28 cellular contexts compared by ENCODE assay signal in genomic region chr9:14061921-14062320, GRCh38.
A peak's percentile ranks its signal among the peaks of the same experiment; 100 is the strongest.
DNase-seq lines count a peak whose midpoint lies in the region; ATAC-seq, FAIRE-seq and TF ChIP-seq lines count a peak whose summit lies in the region.
"Had no signal": no experiment of that assay in that cellular context is flagged by ENCODE, and none has a peak within 500 bp of the region (broad histone marks: within the 10 kb centered on the region; RNA-seq: fewer than 3 reads in every experiment).

No MANE protein-coding gene starts in this region.

- H3K36me3 ChIP-seq in HepG2 (replicated peaks in 1 of 2; ENCODE audit: control insufficient read depth in 1 of 2, insufficient read depth in 2 of 2, low read length in 2 of 2) (no peaks in the 10 kb centered on the region), right lobe of liver (no peaks in the 10 kb centered on the region), mesenchymal stem cell (ENCODE audit: control insufficient read depth in 1 of 2, insufficient read depth in 2 of 2, low read depth in 1 of 2, low read length in 2 of 2) (no peaks in the 10 kb centered on the region)
- H3K36me3 ChIP-seq: BLaER1 treated with 17β-estradiol and CSF1 and Interleukin-3, amounts not matched to agents 10 nM and 100 nM had no signal

- TF ChIP-seq EP300 in HepG2 (IDR thresholded peaks at IDR 0.05; ENCODE audit: low read depth in 2 of 2, low read length in 2 of 2) (no peak), HepG2 (CRISPR knock-in tag; IDR thresholded peaks at IDR 0.05; ENCODE audit: borderline replicate concordance) (no peak)

- in situ Hi-C loops in HepG2 (cut with HindIII; ENCODE audit: extremely low pct_ligation_motif_present, low pct_unique_long_range_greater_than_20kb): no loop called here

- DNase-seq in HepG2 (ENCODE audit: low spot score) (no peak), right lobe of liver (no peak), NCI-H345 treated with DMSO at 0.1 percent for 48 hours (lab: John Stamatoyannopoulos, UW; ENCODE audit: unreplicated experiment) (peak; percentile 21), mesenchymal stem cell (no peak), dedifferentiated amniotic fluid mesenchymal stem cell (ENCODE audit: extremely low spot score) (no peak), amniotic stem cell (lab: John Stamatoyannopoulos, UW) (no peak)
- no peak for DNase-seq in stimulated activated CD4-positive, alpha-beta T cell treated with anti-CD3 and anti-CD28 coated beads, Interleukin-2, amount 100 ng/mL, for 24 hours
- DNase-seq: AML-193; CD4-positive, alpha-beta T cell; GM23248; H7; IMR-90; MM.1S; NCI-H1417 treated with DMSO at 0.1 percent for 48 hours; NCI-H1694 treated with DMSO at 0.1 percent for 48 hours; NCI-H2081; NCI-H446 treated with DMSO at 0.1 percent for 48 hours; NCI-H526; NCI-H82; NK-92 treated with Interleukin-12 subunit alpha and Interleukin-12 subunit beta, amount 100 ng/mL, for 24 hours; PC-9; SHP77; SW 1271 had no signal

- no TSS peak for BruUV-seq in HepG2 (replicated peaks; lab: Mats Ljungman, UMichigan)

- CTCF ChIA-PET in HepG2 (lab: Yijun Ruan, JAX; ENCODE audit: low intra/inter-chr PET ratio, low total read pairs): no interaction called here

- H3K9ac ChIP-seq in HepG2 (ENCODE audit: insufficient read depth, low read depth, low read length) (no peak overlapping the region), mesenchymal stem cell (ENCODE audit: low read length) (peak overlapping the region; percentile 73)
- H3K9ac ChIP-seq: BLaER1 treated with 17β-estradiol and CSF1 and Interleukin-3, amounts not matched to agents 10 nM and 100 nM; KMS-11 had no signal

- FAIRE-seq in HepG2 (lab: Jason Lieb, UNC): no peak
- FAIRE-seq: A204.1, D721Med, G401.6 had no signal

- H2BK5ac ChIP-seq in mesenchymal stem cell (ENCODE audit: low read depth, low read length, poor library complexity, severe bottlenecking): no peak overlapping the region

- H3K4me2 ChIP-seq in HepG2 (ENCODE audit: low read depth, low read length): no peak overlapping the region
- H3K4me2 ChIP-seq in mesenchymal stem cell (ENCODE audit: low read length, poor library complexity, severe bottlenecking): no peak overlapping the region
- H3K4me2 ChIP-seq: BLaER1 treated with 17β-estradiol and CSF1 and Interleukin-3, amounts not matched to agents 10 nM and 100 nM; KMS-11; PC-9 had no signal

- no peak overlapping the region for H3K23ac ChIP-seq in mesenchymal stem cell (ENCODE audit: low read length in 2 of 2)

- no peak for TF ChIP-seq POLR2A in HepG2 (IDR thresholded peaks at IDR 0.05; ENCODE audit: insufficient read depth in 1 of 2, low read depth in 2 of 2, low read length in 2 of 2)
- no peak for TF ChIP-seq POLR2A in right lobe of liver (IDR thresholded peaks at IDR 0.05)

- no peak overlapping the region for H4K8ac ChIP-seq in mesenchymal stem cell (ENCODE audit: low read length)

- no peaks in the 10 kb centered on the region for H3K79me1 ChIP-seq in mesenchymal stem cell (replicated peaks; ENCODE audit: low read length, poor library complexity, severe bottlenecking)

- no peak overlapping the region for H2BK120ac ChIP-seq in mesenchymal stem cell (ENCODE audit: low read depth, low read length)

- H3K4me1 ChIP-seq in HepG2 (ENCODE audit: insufficient read depth, low read length) (no peaks in the 10 kb centered on the region), right lobe of liver (no peaks in the 10 kb centered on the region), mesenchymal stem cell (ENCODE audit: control insufficient read depth, insufficient read depth, low read depth, low read length) (no peaks in the 10 kb centered on the region)

- H3K4me3 ChIP-seq in HepG2 (replicated peaks in 1 of 3; ENCODE audit: insufficient read depth in 1 of 3, low read depth in 2 of 3, low read length in 3 of 3): no peak overlapping the region
- H3K4me3 ChIP-seq in right lobe of liver: no peak overlapping the region
- no peak overlapping the region for H3K4me3 ChIP-seq in mesenchymal stem cell (ENCODE audit: insufficient read depth in 1 of 2, low read depth in 1 of 2, low read length in 2 of 2)
- H3K4me3 ChIP-seq: BLaER1 treated with 17β-estradiol and CSF1 and Interleukin-3, amounts not matched to agents 10 nM and 100 nM; GM23248; PC-9 had no signal

- no peak overlapping the region for H3K4ac ChIP-seq in mesenchymal stem cell (ENCODE audit: low read depth in 1 of 2, low read length in 2 of 2)

- H3K9me3 ChIP-seq in HepG2 (ENCODE audit: low read length) (no peaks in the 10 kb centered on the region), right lobe of liver (no peaks in the 10 kb centered on the region), mesenchymal stem cell (ENCODE audit: control insufficient read depth, low read length) (no peaks in the 10 kb centered on the region)
- H3K9me3 ChIP-seq: BLaER1 treated with 17β-estradiol and CSF1 and Interleukin-3, amounts not matched to agents 10 nM and 100 nM had no signal

- TF ChIP-seq CTCF in HepG2 (CRISPR knock-in tag; IDR thresholded peaks at IDR 0.05): no peak
- no peak for TF ChIP-seq CTCF in right lobe of liver (IDR thresholded peaks at IDR 0.05)

- H3K18ac ChIP-seq in mesenchymal stem cell (ENCODE audit: low read depth in 1 of 2, low read length in 2 of 2): no peak overlapping the region

- H2BK15ac ChIP-seq in mesenchymal stem cell (ENCODE audit: low read depth, poor library complexity, severe bottlenecking): no peak overlapping the region

- no peak for TF ChIP-seq RAD21 in HepG2 (CRISPR knock-in tag; IDR thresholded peaks at IDR 0.05)

- H2AK5ac ChIP-seq in mesenchymal stem cell (ENCODE audit: low read length, severe bottlenecking): no peak overlapping the region

- intact Hi-C loops in HepG2 (cut with micrococcal nuclease; ENCODE audit: unreplicated experiment) (no loop called here), right lobe of liver (cut with DNase I) (no loop called here)

- H2AFZ ChIP-seq in HepG2 (ENCODE audit: low read length) (no peak overlapping the region), mesenchymal stem cell (ENCODE audit: low read depth, low read length) (no peak overlapping the region)
- H2AFZ ChIP-seq: GM23248, PC-9 had no signal

- POLR2A ChIA-PET in HepG2 (lab: Yijun Ruan, JAX): no interaction called here

- no peak for ATAC-seq in HepG2
- no peak for ATAC-seq in right lobe of liver

- H3K27ac ChIP-seq in HepG2 (ENCODE audit: extremely low read length, insufficient read depth, low read length) (no peak overlapping the region), right lobe of liver (no peak overlapping the region), mesenchymal stem cell (ENCODE audit: low read length, poor library complexity, severe bottlenecking) (no peak overlapping the region)
- H3K27ac ChIP-seq: BLaER1 treated with 17β-estradiol and CSF1 and Interleukin-3, amounts not matched to agents 10 nM and 100 nM; KMS-11; PC-9 had no signal

- no peak overlapping the region for H2BK12ac ChIP-seq in mesenchymal stem cell (ENCODE audit: low read length in 2 of 2)

- H4K20me1 ChIP-seq in HepG2 (ENCODE audit: insufficient read depth, low read length): no peaks in the 10 kb centered on the region
- H4K20me1 ChIP-seq: BLaER1 treated with 17β-estradiol and CSF1 and Interleukin-3, amounts not matched to agents 10 nM and 100 nM had no signal

- 20% methylated on average over 10 of the region's 10 CpGs for WGBS in HepG2 (ENCODE audit: low lambda C conversion rate)
- WGBS in right lobe of liver (ENCODE audit: insufficient coverage, low coverage, low lambda C conversion rate, missing lambda C conversion rate): 76% methylated on average over 5 of the region's 10 CpGs
- WGBS in mesenchymal stem cell: 95% methylated on average over 8 of the region's 10 CpGs

- H3K14ac ChIP-seq in mesenchymal stem cell (ENCODE audit: low read length in 2 of 2): no peak overlapping the region

- no peak overlapping the region for H4K91ac ChIP-seq in mesenchymal stem cell (ENCODE audit: low read length)

- H3K79me2 ChIP-seq in HepG2 (ENCODE audit: insufficient read depth, low read length): no peaks in the 10 kb centered on the region

- H3K27me3 ChIP-seq in HepG2 (ENCODE audit: control insufficient read depth in 1 of 2, insufficient read depth in 2 of 2, low read length in 2 of 2): peaks cover 0 to 7% of the 10 kb centered on the region in 2 experiments; a peak in 1 of 5 replicates
- no peaks in the 10 kb centered on the region for H3K27me3 ChIP-seq in right lobe of liver
- no peaks in the 10 kb centered on the region for H3K27me3 ChIP-seq in mesenchymal stem cell (ENCODE audit: control insufficient read depth in 1 of 2, insufficient read depth in 1 of 2, low read length in 2 of 2)
- H3K27me3 ChIP-seq: BLaER1 treated with 17β-estradiol and CSF1 and Interleukin-3, amounts not matched to agents 10 nM and 100 nM had no signal

TF ChIP-seq in HepG2, 621 proteins besides CTCF, POLR2A, EP300 and RAD21:
- peak; percentile 47; the same call in 1 of the 2 replicates for TF ChIP-seq CREB1 (IDR thresholded peaks at IDR 0.05)
- TF ChIP-seq CREB1 (CRISPR knock-in tag; IDR thresholded peaks at IDR 0.05): no peak
- TF ChIP-seq HNRNPL (IDR thresholded peaks at IDR 0.05; ENCODE audit: low read depth, low read length): no peak
